7 cellular contexts compared by ENCODE assay signal in the genomic region with DNA sequence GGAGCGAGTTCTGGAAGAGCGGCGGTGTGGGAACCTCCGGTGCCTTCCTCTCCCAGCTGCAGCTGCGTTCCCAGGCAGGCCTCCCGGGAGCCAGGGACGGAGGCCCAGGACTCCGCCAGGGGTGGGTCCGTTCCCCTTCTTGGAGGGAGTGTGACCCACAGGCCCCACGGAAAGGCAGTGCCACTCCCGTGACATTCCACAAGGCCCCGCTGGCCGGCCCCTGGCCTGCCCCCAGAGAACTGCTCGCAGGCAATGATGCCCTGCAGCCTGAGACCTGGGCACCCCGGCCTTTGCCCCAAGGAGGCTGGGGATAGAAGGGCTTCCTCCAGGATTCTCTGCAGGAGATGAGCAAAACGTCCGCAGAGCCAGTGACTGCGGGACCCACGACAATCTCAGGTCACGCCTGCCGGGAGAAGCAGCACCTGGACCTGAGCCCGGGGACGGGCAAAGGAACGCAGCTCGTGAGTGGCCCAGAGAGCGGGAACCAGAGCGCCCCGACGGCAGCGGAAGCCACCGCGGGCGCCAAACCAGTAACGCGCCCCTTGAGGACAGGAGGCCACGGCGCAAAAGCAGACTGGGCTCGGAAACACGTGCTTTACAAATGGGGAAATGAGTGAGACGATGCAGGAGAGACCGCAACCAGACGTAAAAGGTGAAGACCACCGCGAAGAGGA. TPM values are rescaled to one million over a fixed set of nuclear protein-coding genes. Genes with fewer than 3 reads are reported as not detected.
DNase-seq lines count a peak whose midpoint lies in the region; ATAC-seq, FAIRE-seq and TF ChIP-seq lines count a peak whose summit lies in the region.

No MANE protein-coding gene starts in this region.

- peaks cover 5% of the 10 kb centered on the region for H3K9me3 Mint-ChIP-seq in progenitor cell of endocrine pancreas (ENCODE audit: low read depth)

- H3K36me3 ChIP-seq in K562 (ENCODE audit: control insufficient read depth, insufficient read depth, low read length) (no peaks in the 10 kb centered on the region), thymus (ENCODE audit: control insufficient read depth, insufficient read depth) (no peaks in the 10 kb centered on the region)

- H3K4me1 Mint-ChIP-seq in progenitor cell of endocrine pancreas (ENCODE audit: low read depth): no peaks in the 10 kb centered on the region

- H3K27me3 Mint-ChIP-seq in progenitor cell of endocrine pancreas: peaks cover 33% of the 10 kb centered on the region

- peak overlapping the region in 1 of 2 experiments; percentile 15; a peak in 1 of 4 replicates for H3K9ac ChIP-seq in K562 (ENCODE audit: insufficient read depth in 1 of 2, low read depth in 2 of 2, low read length in 2 of 2)

- no peak overlapping the region for H2AFZ ChIP-seq in K562 (ENCODE audit: low read depth, low read length)

- CTCF ChIA-PET in K562 (lab: Yijun Ruan, JAX; ENCODE audit: low intra/inter-chr PET ratio): no interaction called here

- no peak overlapping the region for H3K4me3 Mint-ChIP-seq in progenitor cell of endocrine pancreas (ENCODE audit: low read depth)

- ATAC-seq in K562 (peak; percentile 42), GM18868 (IDR thresholded peaks at IDR 0.05; ENCODE audit: unreplicated experiment) (no peak), HG03520 (IDR thresholded peaks at IDR 0.05; ENCODE audit: unreplicated experiment) (no peak)

- no peak overlapping the region for H3K4me2 ChIP-seq in K562 (ENCODE audit: insufficient read depth, low read length)

- no peaks in the 10 kb centered on the region for H3K36me3 Mint-ChIP-seq in progenitor cell of endocrine pancreas (ENCODE audit: insufficient read depth)

- no peak for FAIRE-seq in K562 (lab: Jason Lieb, UNC)

- no peaks in the 10 kb centered on the region for H3K79me2 ChIP-seq in K562 (ENCODE audit: control insufficient read depth, insufficient read depth, low read length)

- POLR2A ChIA-PET in K562 (lab: Yijun Ruan, JAX): interaction anchor here (0.6 to 0.7 kb wide), 2 partner anchors 36 to 126 kb away, joined by 3 to 4 read pairs; no protein-coding TSS in a partner anchor

- TF ChIP-seq RAD21 in K562 (CRISPR knock-in tag; conservative IDR thresholded peaks at IDR 0.05 in 1 of 2, IDR thresholded peaks at IDR 0.05 in 1 of 2): no peak

- no peak overlapping the region for H3K27ac ChIP-seq in K562 (ENCODE audit: extremely low read depth, low read depth, low read length)
- H3K27ac ChIP-seq in thymus (ENCODE audit: low read depth): no peak overlapping the region

- DNase-seq in SW480 (ENCODE audit: low spot score) (peak; percentile 27), K562 (ENCODE audit: extremely low read depth in 1 of 4, low spot score in 3 of 4) (no peak), mucosa of gallbladder (ENCODE audit: low spot score) (peak; percentile 26), progenitor cell of endocrine pancreas (ENCODE audit: low spot score, unreplicated experiment) (no peak)

- no peak for TF ChIP-seq POLR2A in K562 (conservative IDR thresholded peaks at IDR 0.05)

- H4K20me1 ChIP-seq in K562 (replicated peaks; ENCODE audit: control insufficient read depth, insufficient read depth, low read length): no peaks in the 10 kb centered on the region; the same call in 1 of the 2 replicates

- TF ChIP-seq EP300 in K562 (IDR thresholded peaks at IDR 0.05; ENCODE audit: low read length): no peak

- in situ Hi-C loops in K562 (cut with MboI): no loop called here

- H3K4me1 ChIP-seq in K562 (replicated peaks in 1 of 2; ENCODE audit: control insufficient read depth in 2 of 2, insufficient read depth in 2 of 2, low read length in 2 of 2) (peaks cover 0 to 17% of the 10 kb centered on the region in 2 experiments; a peak in 2 of 5 replicates), thymus (ENCODE audit: control insufficient read depth, insufficient read depth, low read length) (no peaks in the 10 kb centered on the region)

- peaks cover 59 to 75% of the 10 kb centered on the region in 2 experiments for H3K27me3 ChIP-seq in K562 (ENCODE audit: control insufficient read depth in 2 of 2, insufficient read depth in 2 of 2, low read length in 2 of 2)
- H3K27me3 ChIP-seq in thymus (ENCODE audit: control insufficient read depth, insufficient read depth): no peaks in the 10 kb centered on the region

- TF ChIP-seq CTCF in K562 (IDR thresholded peaks at IDR 0.05 in 2 of 3, conservative IDR thresholded peaks at IDR 0.05 in 1 of 3; ENCODE audit: insufficient read depth in 2 of 3, low read depth in 1 of 3, low read length in 3 of 3): peak in 2 of 3 experiments; percentile 16 to 67; a peak in 3 of 6 replicates
- TF ChIP-seq CTCF in progenitor cell of endocrine pancreas (IDR thresholded peaks at IDR 0.05; ENCODE audit: unreplicated experiment): no peak

- intact Hi-C loops in K562 (cut with micrococcal nuclease): no loop called here

- H3K9me3 ChIP-seq in K562 (replicated peaks; ENCODE audit: control insufficient read depth, insufficient read depth, low read depth, low read length) (no peaks in the 10 kb centered on the region), thymus (ENCODE audit: control insufficient read depth) (no peaks in the 10 kb centered on the region)

- H3K9me1 ChIP-seq in K562 (ENCODE audit: control insufficient read depth, insufficient read depth, low read length): no peaks in the 10 kb centered on the region

- WGBS in K562 (ENCODE audit: insufficient coverage, low coverage, missing lambda C conversion rate): 39% methylated on average over 36 of the region's 44 CpGs
- 49% methylated on average over 44 of the region's 44 CpGs for WGBS in thymus

- no TSS peak for BruUV-seq in K562 (replicated peaks; lab: Mats Ljungman, UMichigan)

- no peak overlapping the region for H3K27ac Mint-ChIP-seq in progenitor cell of endocrine pancreas

- H3K4me3 ChIP-seq in K562: no peak overlapping the region
- H3K4me3 ChIP-seq in thymus (ENCODE audit: low read length): peak overlapping the region; percentile 43

TF ChIP-seq in K562, 482 proteins besides CTCF, POLR2A, EP300 and RAD21 (continues in another document):
- peak; percentile 21; the same call in 1 of the 2 replicates for TF ChIP-seq L3MBTL2 (IDR thresholded peaks at IDR 0.05)
- TF ChIP-seq IRF9 (tag; IDR thresholded peaks at IDR 0.05): no peak

RNA-seq across cellular contexts. Expression of gene OBP2B, which starts 9.3 kb away (rescaled TPM):
- total RNA-seq in K562 (2011; cell fraction: chromatin; rRNA removed; ENCODE audit: low replicate concordance): not detected in 2 replicates
- total RNA-seq in K562 (2011; cell fraction: nucleolus; rRNA removed): not detected in 2 replicates
- total RNA-seq in K562 (2011; cell fraction: nucleoplasm; rRNA removed): not detected in 2 replicates
- total RNA-seq in K562 (2014; rRNA removed) (not detected in 2 replicates), K562 (2014; rRNA removed; fragmentation: Illumina TruSeq; extraction: Trizol) (not detected in 2 replicates), K562 (2015; rRNA removed; fragmentation: Illumina TruSeq; extraction: Trizol) (not detected in 2 replicates), K562 (2021) (not detected in 2 replicates), mucosa of gallbladder (not detected), progenitor cell of endocrine pancreas (not detected in 2 replicates)
- polyA plus RNA-seq in K562 (2011; rRNA removed) (0.12 TPM in 1 of 2 replicates, not detected in the other), K562 (2014; fragmentation: Illumina TruSeq; extraction: Trizol) (not detected in 2 replicates), K562 (2014; fragmentation: Nextera tagmentation; extraction: Ambion mirVana) (not detected), K562 (2014; rRNA removed) (not detected in 2 replicates), thymus (0.09 TPM)
- polyA plus RNA-seq in K562 (2011; cell fraction: cytosol; rRNA removed): not detected in 2 replicates
- polyA plus RNA-seq in K562 (2011; cell fraction: nucleus; rRNA removed): 0.21 TPM in 1 of 2 replicates, not detected in the other
- not detected in 2 replicates for polyA plus RNA-seq in K562 (2012)
- polyA minus RNA-seq in K562 (2011; rRNA and poly(A)+ RNA removed): not detected in 2 replicates
- not detected in 2 replicates for polyA minus RNA-seq in K562 (2011; cell fraction: cytosol; rRNA and poly(A)+ RNA removed)
- polyA minus RNA-seq in K562 (2011; cell fraction: nucleus; rRNA and poly(A)+ RNA removed): not detected in 2 replicates

RNA-seq across cellular contexts. Expression of gene GBGT1, which starts 36.1 kb away (rescaled TPM):
- total RNA-seq in K562 (2011; cell fraction: chromatin; rRNA removed; ENCODE audit: low replicate concordance): 36.0 and 113 TPM in 2 replicates
- total RNA-seq in K562 (2011; cell fraction: nucleolus; rRNA removed): 65.4 and 76.9 TPM in 2 replicates
- total RNA-seq in K562 (2011; cell fraction: nucleoplasm; rRNA removed): 49.2 and 52.3 TPM in 2 replicates
- total RNA-seq in K562 (2014; rRNA removed) (20.7 and 23.6 TPM in 2 replicates), K562 (2014; rRNA removed; fragmentation: Illumina TruSeq; extraction: Trizol) (6.3 and 9.4 TPM in 2 replicates), K562 (2015; rRNA removed; fragmentation: Illumina TruSeq; extraction: Trizol) (13.7 and 15.3 TPM in 2 replicates), K562 (2021) (24.6 and 25.8 TPM in 2 replicates), mucosa of gallbladder (26.5 TPM), progenitor cell of endocrine pancreas (5.2 and 7.3 TPM in 2 replicates)
- polyA plus RNA-seq in K562 (2011; rRNA removed) (10.1 and 20.2 TPM in 2 replicates), K562 (2014; fragmentation: Illumina TruSeq; extraction: Trizol) (17.8 and 18.8 TPM in 2 replicates), K562 (2014; fragmentation: Nextera tagmentation; extraction: Ambion mirVana) (1 to 10 TPM in 1 of 2 experiments, under 1 TPM in 1; 0.55 to 1.6 TPM), K562 (2014; rRNA removed) (16.1 and 20.6 TPM in 2 replicates), thymus (5.3 TPM)
- polyA plus RNA-seq in K562 (2011; cell fraction: cytosol; rRNA removed): 19.0 and 25.7 TPM in 2 replicates
- polyA plus RNA-seq in K562 (2011; cell fraction: nucleus; rRNA removed): 44.6 and 60.7 TPM in 2 replicates
- 11.5 and 21.9 TPM in 2 replicates for polyA plus RNA-seq in K562 (2012)
- polyA minus RNA-seq in K562 (2011; rRNA and poly(A)+ RNA removed): 12.7 and 14.4 TPM in 2 replicates
- polyA minus RNA-seq in K562 (2011; cell fraction: cytosol; rRNA and poly(A)+ RNA removed): 12.8 and 20.2 TPM in 2 replicates
- polyA minus RNA-seq in K562 (2011; cell fraction: nucleus; rRNA and poly(A)+ RNA removed): 24.2 and 31.3 TPM in 2 replicates

Comparison
In these comparisons a context has a peak if more than half of its experiments do, and no peak if none do; other contexts are left out.
1. DNase-seq: peak in SW480 (single experiment) and mucosa of gallbladder (single experiment); none in K562 (0 of 4) and progenitor cell of endocrine pancreas (single experiment).